ENCODE assay signal across 8 cellular contexts in genomic region chr2:48529189-48529588, GRCh38. TPM values are rescaled to one million over a fixed set of nuclear protein-coding genes. Genes with fewer than 3 reads are reported as not detected.
A peak's percentile ranks its signal among the peaks of the same experiment; 100 is the strongest.
DNase-seq lines count a peak whose midpoint lies in the region; ATAC-seq, FAIRE-seq and TF ChIP-seq lines count a peak whose summit lies in the region.

No MANE protein-coding gene starts in this region.

- H3K36me3 ChIP-seq in SJCRH30 (no peaks in the 10 kb centered on the region), transverse colon (no peaks in the 10 kb centered on the region)

- TF ChIP-seq POLR2A in transverse colon (IDR thresholded peaks at IDR 0.05) (no peak), H54 (IDR thresholded peaks at IDR 0.05; ENCODE audit: low read depth, low read length) (no peak)

- peaks cover 4% of the 10 kb centered on the region for H3K27me3 Mint-ChIP-seq in activated CD4-positive, alpha-beta memory T cell treated with anti-CD3 and anti-CD28 coated beads, Interleukin-2, amount 10 ng/mL, durations not matched to agents 7 days and 5 days
- no peaks in the 10 kb centered on the region for H3K27me3 Mint-ChIP-seq in activated CD4-positive, alpha-beta memory T cell treated with anti-CD3 and anti-CD28 coated beads for 36 hours

- H3K9me3 ChIP-seq in SJCRH30 (replicated peaks) (0 out of 2 replicates have a peak, but pooled peaks cover 2% of the 10 kb centered on the region), transverse colon (no peaks in the 10 kb centered on the region)

- CTCF ChIA-PET in activated CD4-positive, alpha-beta memory T cell treated with anti-CD3 and anti-CD28 coated beads, Interleukin-2, amount 10 ng/mL, durations not matched to agents 7 days and 5 days (lab: Charles Lee) = no interaction called here
- CTCF ChIA-PET in activated CD4-positive, alpha-beta memory T cell treated with anti-CD3 and anti-CD28 coated beads for 36 hours (lab: Charles Lee) = no interaction called here

- H3K27ac Mint-ChIP-seq in activated CD4-positive, alpha-beta memory T cell treated with anti-CD3 and anti-CD28 coated beads, Interleukin-2, amount 10 ng/mL, durations not matched to agents 7 days and 5 days = no peak overlapping the region
- no peak overlapping the region for H3K27ac Mint-ChIP-seq in activated CD4-positive, alpha-beta memory T cell treated with anti-CD3 and anti-CD28 coated beads for 36 hours

- no peak for TF ChIP-seq EP300 in transverse colon (IDR thresholded peaks at IDR 0.05; ENCODE audit: low read depth)

- peaks cover 16% of the 10 kb centered on the region; the same call in 1 of the 2 replicates for H3K4me1 ChIP-seq in SJCRH30
- H3K4me1 ChIP-seq in transverse colon = peaks cover 4 to 24% (median 19%) of the 10 kb centered on the region in 4 donors

- H3K36me3 Mint-ChIP-seq in activated CD4-positive, alpha-beta memory T cell treated with anti-CD3 and anti-CD28 coated beads, Interleukin-2, amount 10 ng/mL, durations not matched to agents 7 days and 5 days (ENCODE audit: low read depth) = peaks cover 10% of the 10 kb centered on the region
- peaks cover 7% of the 10 kb centered on the region for H3K36me3 Mint-ChIP-seq in activated CD4-positive, alpha-beta memory T cell treated with anti-CD3 and anti-CD28 coated beads for 36 hours

- 26 to 37% methylated on average over 5 to 7 of the region's 7 CpGs for WGBS in transverse colon (ENCODE audit: low coverage in 1 of 2), 2 donors

- no peak for DNase-seq in activated CD4-positive, alpha-beta memory T cell treated with anti-CD3 and anti-CD28 coated beads, Interleukin-2, amount 10 ng/mL, durations not matched to agents 7 days and 5 days
- no peak for DNase-seq in activated CD4-positive, alpha-beta memory T cell treated with anti-CD3 and anti-CD28 coated beads for 36 hours
- peak; percentile 19 to 34 for DNase-seq in SJCRH30
- peak; percentile 76 for DNase-seq in islet precursor cell
- DNase-seq in transverse colon = no peak
- DNase-seq in H54 (ENCODE audit: insufficient read length, low spot score) = no peak
- DNase-seq in cerebellar nuclear complex (lab: John Stamatoyannopoulos, UW) = no peak

- H3K27ac ChIP-seq in SJCRH30 = no peak overlapping the region
- peak overlapping the region; percentile 84 to 96 (median 88) for H3K27ac ChIP-seq in transverse colon

- no peak for TF ChIP-seq CTCF in transverse colon (IDR thresholded peaks at IDR 0.05)

- H3K4me3 ChIP-seq in SJCRH30 (no peak overlapping the region), transverse colon (peak overlapping the region in 2 of 4 donors; percentile 63 to 66)

- in situ Hi-C loops in transverse colon (cut with MboI; ENCODE audit: low pct_ligation_motif_present in 1 of 4, low pct_unique_long_range_greater_than_20kb in 1 of 4, low sequenced_read_pairs in 3 of 4) = no loop called here

- ATAC-seq in GM21526 (IDR thresholded peaks at IDR 0.05; ENCODE audit: low FRiP score, unreplicated experiment) = no peak

- H3K4me1 Mint-ChIP-seq in activated CD4-positive, alpha-beta memory T cell treated with anti-CD3 and anti-CD28 coated beads, Interleukin-2, amount 10 ng/mL, durations not matched to agents 7 days and 5 days = peaks cover 15% of the 10 kb centered on the region
- H3K4me1 Mint-ChIP-seq in activated CD4-positive, alpha-beta memory T cell treated with anti-CD3 and anti-CD28 coated beads for 36 hours (ENCODE audit: low read depth) = peaks cover 17% of the 10 kb centered on the region

- H3K4me3 Mint-ChIP-seq in activated CD4-positive, alpha-beta memory T cell treated with anti-CD3 and anti-CD28 coated beads, Interleukin-2, amount 10 ng/mL, durations not matched to agents 7 days and 5 days = peak overlapping the region; percentile 27
- no peak overlapping the region for H3K4me3 Mint-ChIP-seq in activated CD4-positive, alpha-beta memory T cell treated with anti-CD3 and anti-CD28 coated beads for 36 hours

- no peaks in the 10 kb centered on the region for H3K9me3 Mint-ChIP-seq in activated CD4-positive, alpha-beta memory T cell treated with anti-CD3 and anti-CD28 coated beads, Interleukin-2, amount 10 ng/mL, durations not matched to agents 7 days and 5 days
- no peaks in the 10 kb centered on the region for H3K9me3 Mint-ChIP-seq in activated CD4-positive, alpha-beta memory T cell treated with anti-CD3 and anti-CD28 coated beads for 36 hours

- POLR2A ChIA-PET in activated CD4-positive, alpha-beta memory T cell treated with anti-CD3 and anti-CD28 coated beads, Interleukin-2, amount 10 ng/mL, durations not matched to agents 7 days and 5 days (lab: Charles Lee) = no interaction called here
- POLR2A ChIA-PET in activated CD4-positive, alpha-beta memory T cell treated with anti-CD3 and anti-CD28 coated beads for 36 hours (lab: Charles Lee) = no interaction called here

- intact Hi-C loops in activated CD4-positive, alpha-beta memory T cell treated with anti-CD3 and anti-CD28 coated beads for 36 hours (cut with micrococcal nuclease) = no loop called here
- intact Hi-C loops in transverse colon (cut with DNase I; ENCODE audit: low total_unique reads) = no loop called here

- H3K27me3 ChIP-seq in SJCRH30 = no peaks in the 10 kb centered on the region
- H3K27me3 ChIP-seq in transverse colon = peaks cover 11% of the 10 kb centered on the region

- FAIRE-seq in H54 (lab: Jason Lieb, UNC) = no peak

RNA-seq across cellular contexts. Expression of gene STON1, which starts 0.8 kb away (rescaled TPM):
- 1 to 10 TPM; 2.1 to 3.0 TPM for total RNA-seq in activated CD4-positive, alpha-beta memory T cell treated with anti-CD3 and anti-CD28 coated beads, Interleukin-2, amount 10 ng/mL, durations not matched to agents 7 days and 5 days
- total RNA-seq in activated CD4-positive, alpha-beta memory T cell treated with anti-CD3 and anti-CD28 coated beads for 36 hours = 1 to 10 TPM; 1.2 TPM
- total RNA-seq in SJCRH30 (2014; rRNA removed; shearing (Covaris generic)) = 12.5 and 13.7 TPM in 2 replicates
- 10 to 100 TPM; 21.4 to 39.2 (median 27.1) TPM for total RNA-seq in transverse colon

Comparison
In these comparisons a context has a peak if more than half of its experiments do, and no peak if none do; other contexts are left out.
1. DNase-seq: peak in SJCRH30 (2 of 2) and islet precursor cell (single experiment); none in activated CD4-positive, alpha-beta memory T cell treated with anti-CD3 and anti-CD28 coated beads, Interleukin-2, amount 10 ng/mL, durations not matched to agents 7 days and 5 days (single experiment), activated CD4-positive, alpha-beta memory T cell treated with anti-CD3 and anti-CD28 coated beads for 36 hours (single experiment), transverse colon (single experiment), H54 (single experiment) and cerebellar nuclear complex (0 of 2).